ENCODE assay signal across 9 cellular contexts in the genomic region with DNA sequence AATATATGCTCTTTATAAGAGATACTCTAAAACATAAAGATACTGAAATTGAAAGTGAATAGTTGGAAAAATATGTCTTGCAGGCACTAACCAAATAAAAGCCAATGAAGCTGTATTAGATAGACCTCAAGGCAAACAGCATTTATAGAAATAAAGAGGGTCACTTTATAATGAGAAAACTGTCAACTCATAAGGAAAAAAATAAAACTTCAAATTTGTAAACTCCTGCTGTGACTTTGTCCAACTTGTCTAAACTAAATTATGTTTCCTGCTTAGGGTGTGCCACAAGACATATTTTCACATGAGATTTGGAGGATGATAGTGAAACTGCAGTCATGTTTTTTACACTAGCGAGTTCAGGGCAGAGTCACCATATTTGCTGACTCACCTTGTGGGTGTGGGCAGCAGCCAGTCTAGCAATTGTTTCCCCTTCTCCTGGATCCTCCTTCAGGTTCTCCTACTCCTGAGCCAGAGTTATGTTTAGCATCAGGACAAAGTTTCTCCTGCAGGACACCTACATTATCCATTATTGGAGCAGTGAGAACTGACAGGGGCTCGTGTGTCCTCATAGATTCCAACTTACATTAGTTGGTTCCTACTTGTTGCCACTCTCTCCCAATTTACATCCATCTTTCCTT. TPM values are rescaled to one million over a fixed set of nuclear protein-coding genes. Genes with fewer than 3 reads are reported as not detected.
DNase-seq lines count a peak whose midpoint lies in the region; ATAC-seq and TF ChIP-seq lines count a peak whose summit lies in the region.
"Had no signal": no experiment of that assay in that cellular context is flagged by ENCODE, and none has a peak within 500 bp of the region (broad histone marks: within the 10 kb centered on the region; RNA-seq: fewer than 3 reads in every experiment).

No MANE protein-coding gene starts in this region.

- in situ Hi-C loops in gastrocnemius medialis (cut with MboI; ENCODE audit: low sequenced_read_pairs in 4 of 4) = no loop called here

- no peaks in the 10 kb centered on the region for H3K27me3 Mint-ChIP-seq in activated T-helper 2 cell treated with anti-CD3 and anti-CD28 coated beads, Interferon-gamma antibody, Interleukin-2, Interleukin-4, amounts not matched to agents 10 μg/mL and 5 μg/mL and 100 μg/mL, durations not matched to agents 14 hours and 24 hours and 36 hours (ENCODE audit: low read depth)

- peak; percentile 40 for DNase-seq in activated T-helper 2 cell treated with anti-CD3 and anti-CD28 coated beads, Interferon-gamma antibody, Interleukin-2, Interleukin-4, amounts not matched to agents 10 μg/mL and 5 μg/mL and 100 μg/mL, durations not matched to agents 14 hours and 24 hours and 36 hours (ENCODE audit: low spot score)
- DNase-seq in gastrocnemius medialis (no peak), right cardiac atrium (no peak), NCI-H146 treated with DMSO at 0.1 percent for 48 hours (lab: John Stamatoyannopoulos, UW; ENCODE audit: unreplicated experiment) (no peak)

- H3K4me3 Mint-ChIP-seq in activated T-helper 2 cell treated with anti-CD3 and anti-CD28 coated beads, Interferon-gamma antibody, Interleukin-2, Interleukin-4, amounts not matched to agents 10 μg/mL and 5 μg/mL and 100 μg/mL, durations not matched to agents 14 hours and 24 hours and 36 hours (ENCODE audit: low read depth) = peak overlapping the region; percentile 42
- H3K4me3 Mint-ChIP-seq: dendritic cell treated with granulocyte-macrophage colony-stimulating factor and Interleukin-4, amounts not matched to agents 40 ng/mL and 50 ng/mL, for 4 days had no signal

- peaks cover 10% of the 10 kb centered on the region for H3K36me3 Mint-ChIP-seq in activated T-helper 2 cell treated with anti-CD3 and anti-CD28 coated beads, Interferon-gamma antibody, Interleukin-2, Interleukin-4, amounts not matched to agents 10 μg/mL and 5 μg/mL and 100 μg/mL, durations not matched to agents 14 hours and 24 hours and 36 hours (ENCODE audit: low read depth)

- H3K36me3 ChIP-seq in ACC112 (ENCODE audit: insufficient read depth, low read length) (no peaks in the 10 kb centered on the region), KMS-11 (ENCODE audit: insufficient read depth) (no peaks in the 10 kb centered on the region), skeletal muscle satellite cell (ENCODE audit: insufficient read depth, low read length) (no peaks in the 10 kb centered on the region), gastrocnemius medialis (no peaks in the 10 kb centered on the region)

- H3K4me1 ChIP-seq in ACC112 (ENCODE audit: control insufficient read depth, insufficient read depth, low read length, unreplicated experiment) (peaks cover 5% of the 10 kb centered on the region), KMS-11 (ENCODE audit: low read depth, poor library complexity, severe bottlenecking) (peaks cover 34% of the 10 kb centered on the region), skeletal muscle satellite cell (ENCODE audit: control insufficient read depth, insufficient read depth, low read length) (no peaks in the 10 kb centered on the region), gastrocnemius medialis (no peaks in the 10 kb centered on the region), right cardiac atrium (ENCODE audit: control insufficient read depth, insufficient read depth, low read length) (no peaks in the 10 kb centered on the region)

- intact Hi-C loops in activated T-helper 2 cell treated with anti-CD3 and anti-CD28 coated beads, Interferon-gamma antibody, Interleukin-2, Interleukin-4, amounts not matched to agents 10 μg/mL and 5 μg/mL and 100 μg/mL, durations not matched to agents 14 hours and 24 hours and 36 hours (cut with micrococcal nuclease) = loop anchor here (2.0 to 5.0 kb wide), 2 partner anchors 36 to 46 kb away; a partner anchor contains a TSS
- intact Hi-C loops in gastrocnemius medialis (cut with DNase I; ENCODE audit: low total_unique reads) (no loop called here), right cardiac atrium (cut with DNase I) (no loop called here)

- H4K20me1 ChIP-seq in KMS-11 (ENCODE audit: insufficient read depth) = no peaks in the 10 kb centered on the region

- no peaks in the 10 kb centered on the region for H3K9me3 ChIP-seq in skeletal muscle satellite cell (replicated peaks; ENCODE audit: low read length)
- H3K9me3 ChIP-seq in gastrocnemius medialis = no peaks in the 10 kb centered on the region
- no peaks in the 10 kb centered on the region for H3K9me3 ChIP-seq in right cardiac atrium (ENCODE audit: control insufficient read depth, low read length)

- peak overlapping the region; percentile 61 for H3K4me2 ChIP-seq in KMS-11
- H3K4me2 ChIP-seq in skeletal muscle satellite cell (ENCODE audit: low read length) = peak overlapping the region; percentile 56

- peak overlapping the region; percentile 13 for H3K27ac Mint-ChIP-seq in activated T-helper 2 cell treated with anti-CD3 and anti-CD28 coated beads, Interferon-gamma antibody, Interleukin-2, Interleukin-4, amounts not matched to agents 10 μg/mL and 5 μg/mL and 100 μg/mL, durations not matched to agents 14 hours and 24 hours and 36 hours
- H3K27ac Mint-ChIP-seq: dendritic cell treated with granulocyte-macrophage colony-stimulating factor and Interleukin-4, amounts not matched to agents 40 ng/mL and 50 ng/mL, for 4 days had no signal

- no peak for TF ChIP-seq POLR2A in gastrocnemius medialis (IDR thresholded peaks at IDR 0.05)

- H3K27me3 ChIP-seq in ACC112 (ENCODE audit: insufficient read depth, low read length) = no peaks in the 10 kb centered on the region
- no peaks in the 10 kb centered on the region for H3K27me3 ChIP-seq in KMS-11 (ENCODE audit: insufficient read depth, low read depth)
- no peaks in the 10 kb centered on the region for H3K27me3 ChIP-seq in skeletal muscle satellite cell (ENCODE audit: control insufficient read depth, insufficient read depth, low read length)
- H3K27me3 ChIP-seq in gastrocnemius medialis = no peaks in the 10 kb centered on the region
- no peaks in the 10 kb centered on the region for H3K27me3 ChIP-seq in right cardiac atrium (ENCODE audit: control insufficient read depth, insufficient read depth)

- H3K4me3 ChIP-seq in ACC112 (ENCODE audit: low read depth, low read length) (peak overlapping the region; percentile 69), KMS-11 (IDR thresholded peaks at IDR 0.05; ENCODE audit: insufficient read depth, low read depth, low read length) (no peak overlapping the region), skeletal muscle satellite cell (ENCODE audit: low read length) (no peak overlapping the region), gastrocnemius medialis (no peak overlapping the region), right cardiac atrium (ENCODE audit: low read length) (no peak overlapping the region)

- peaks cover 26% of the 10 kb centered on the region for H3K9me3 Mint-ChIP-seq in activated T-helper 2 cell treated with anti-CD3 and anti-CD28 coated beads, Interferon-gamma antibody, Interleukin-2, Interleukin-4, amounts not matched to agents 10 μg/mL and 5 μg/mL and 100 μg/mL, durations not matched to agents 14 hours and 24 hours and 36 hours

- 39% methylated on average over 2 of the region's 2 CpGs for whole genome bisulfite sequencing in right cardiac atrium

- TF ChIP-seq CTCF in KMS-11 (conservative IDR thresholded peaks at IDR 0.05; ENCODE audit: low read depth, low read length) (no peak), gastrocnemius medialis (IDR thresholded peaks at IDR 0.05 in 4 of 5, conservative IDR thresholded peaks at IDR 0.05 in 1 of 5) (no peak)

- H3K4me1 Mint-ChIP-seq in activated T-helper 2 cell treated with anti-CD3 and anti-CD28 coated beads, Interferon-gamma antibody, Interleukin-2, Interleukin-4, amounts not matched to agents 10 μg/mL and 5 μg/mL and 100 μg/mL, durations not matched to agents 14 hours and 24 hours and 36 hours (ENCODE audit: low read depth) = peaks cover 19% of the 10 kb centered on the region

- H2AFZ ChIP-seq in ACC112 (ENCODE audit: low read length, unreplicated experiment) (peak overlapping the region; percentile 89), KMS-11 (ENCODE audit: low read depth) (peak overlapping the region; percentile 55; the same call in 1 of the 2 replicates)

- ATAC-seq in GM18858 (IDR thresholded peaks at IDR 0.05; ENCODE audit: unreplicated experiment) = peak; percentile 60
- ATAC-seq in gastrocnemius medialis = no peak
- ATAC-seq in right cardiac atrium = no peak

- H3K27ac ChIP-seq in ACC112 (ENCODE audit: low read depth, low read length) = 0 out of 2 replicates have a peak overlapping the region, but pooled peaks have one; percentile 25
- peak overlapping the region; percentile 61 for H3K27ac ChIP-seq in KMS-11
- H3K27ac ChIP-seq in gastrocnemius medialis = no peak overlapping the region
- H3K27ac ChIP-seq in right cardiac atrium (ENCODE audit: low read length) = no peak overlapping the region

- H3K79me2 ChIP-seq in ACC112 (ENCODE audit: control insufficient read depth, insufficient read depth, low read length, unreplicated experiment) = no peaks in the 10 kb centered on the region
- H3K79me2 ChIP-seq in KMS-11 (ENCODE audit: insufficient read depth, low read depth) = no peaks in the 10 kb centered on the region

- H3K9ac ChIP-seq in KMS-11 (peak overlapping the region; percentile 44; the same call in 1 of the 2 replicates), skeletal muscle satellite cell (ENCODE audit: low read depth, low read length) (no peak overlapping the region)

RNA-seq across cellular contexts. Expression of a gene that starts 43.8 kb away (rescaled TPM):
- 161 and 165 TPM in 2 replicates for total RNA-seq in activated T-helper 2 cell treated with anti-CD3 and anti-CD28 coated beads, Interferon-gamma antibody, Interleukin-2, Interleukin-4, amounts not matched to agents 10 μg/mL and 5 μg/mL and 100 μg/mL, durations not matched to agents 14 hours and 24 hours and 36 hours
- not detected in 2 replicates for total RNA-seq in skeletal muscle satellite cell (2012; rRNA removed)
- total RNA-seq in gastrocnemius medialis (1 to 10 TPM; 2.2 to 7.5 (median 6.0) TPM), right cardiac atrium (10 to 100 TPM; 11.9 to 24.4 (median 15.9) TPM)
- 7.1 TPM for polyA plus RNA-seq in right cardiac atrium

RNA-seq across cellular contexts. Expression of a gene that starts 46.9 kb away (rescaled TPM):
- 15.2 and 15.7 TPM in 2 replicates for total RNA-seq in activated T-helper 2 cell treated with anti-CD3 and anti-CD28 coated beads, Interferon-gamma antibody, Interleukin-2, Interleukin-4, amounts not matched to agents 10 μg/mL and 5 μg/mL and 100 μg/mL, durations not matched to agents 14 hours and 24 hours and 36 hours
- 9.9 and 13.3 TPM in 2 replicates for total RNA-seq in skeletal muscle satellite cell (2012; rRNA removed)
- total RNA-seq in gastrocnemius medialis (10 to 100 TPM in 3 of 4 donors, 1 to 10 TPM in 1; 8.3 to 16.7 (median 12.3) TPM), right cardiac atrium (10 to 100 TPM; 13.4 to 17.2 (median 15.7) TPM)
- 18.1 TPM for polyA plus RNA-seq in right cardiac atrium

Comparison
In these comparisons a context has a peak if more than half of its experiments do, and no peak if none do; other contexts are left out.
1. H3K27ac ChIP-seq: peak in ACC112 (single experiment) and KMS-11 (single experiment); none in gastrocnemius medialis (0 of 4) and right cardiac atrium (single experiment).